Comparison of ENCODE assay signal across 1 cellular context in the genomic region with DNA sequence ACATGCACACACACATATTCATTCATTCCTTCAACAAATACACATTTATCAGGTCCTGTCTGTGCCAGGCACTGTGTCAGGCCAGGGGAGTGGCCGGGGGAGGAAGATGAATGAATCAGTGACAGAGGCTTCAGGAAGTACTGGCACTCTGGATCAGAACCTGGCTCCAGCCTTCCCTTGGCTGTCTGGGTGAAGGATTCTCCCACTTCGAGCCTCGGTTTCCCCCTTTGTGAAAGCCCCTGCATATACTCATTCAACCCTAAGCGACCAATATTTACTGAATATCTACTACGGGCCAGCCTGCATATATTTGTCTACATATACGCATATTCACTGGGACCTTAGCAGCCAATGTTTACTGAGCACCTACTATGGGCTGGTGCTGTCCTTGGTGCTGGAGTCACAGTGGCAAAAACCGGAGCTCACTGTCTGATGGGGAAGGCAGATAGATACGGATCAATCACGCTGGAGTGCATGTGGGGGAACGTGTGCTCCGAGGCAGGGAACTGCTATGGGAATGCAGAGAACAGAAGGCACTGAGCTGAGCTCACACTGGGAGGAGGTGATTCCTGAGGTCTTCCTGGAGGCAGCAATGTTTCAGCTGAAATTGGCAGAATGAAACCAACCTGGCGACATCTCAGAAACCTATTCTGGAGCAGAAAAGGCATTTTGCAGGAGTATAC.
A peak's percentile ranks its signal among the peaks of the same experiment; 100 is the strongest.
TF ChIP-seq lines count a peak whose summit lies in the region.

No MANE protein-coding gene starts in this region.

TF ChIP-seq in WTC11, 78 proteins besides CTCF, POLR2A, EP300 and RAD21 (continued from another document and continues in another):
- TF ChIP-seq, protein P1, sequence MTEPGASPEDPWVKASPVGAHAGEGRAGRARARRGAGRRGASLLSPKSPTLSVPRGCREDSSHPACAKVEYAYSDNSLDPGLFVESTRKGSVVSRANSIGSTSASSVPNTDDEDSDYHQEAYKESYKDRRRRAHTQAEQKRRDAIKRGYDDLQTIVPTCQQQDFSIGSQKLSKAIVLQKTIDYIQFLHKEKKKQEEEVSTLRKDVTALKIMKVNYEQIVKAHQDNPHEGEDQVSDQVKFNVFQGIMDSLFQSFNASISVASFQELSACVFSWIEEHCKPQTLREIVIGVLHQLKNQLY (CRISPR knock-in tag; IDR thresholded peaks at IDR 0.05), result no peak
- TF ChIP-seq NFE2L1 (CRISPR knock-in tag; IDR thresholded peaks at IDR 0.05) (peak; percentile 37; the same call in 1 of the 2 replicates), FOXK1 (CRISPR knock-in tag; IDR thresholded peaks at IDR 0.05) (peak; percentile 81), GTF2I (CRISPR knock-in tag; conservative IDR thresholded peaks at IDR 0.05) (peak; percentile 92), JUN (CRISPR knock-in tag; IDR thresholded peaks at IDR 0.05) (no peak), TP53 (CRISPR knock-in tag; IDR thresholded peaks at IDR 0.05) (no peak), CBFB (CRISPR knock-in tag; IDR thresholded peaks at IDR 0.05; ENCODE audit: low read depth) (no peak), HMGA2 (CRISPR knock-in tag; IDR thresholded peaks at IDR 0.05) (no peak), ZNF317 (CRISPR knock-in tag; IDR thresholded peaks at IDR 0.05; ENCODE audit: borderline replicate concordance, low read depth) (no peak), MYBL2 (CRISPR knock-in tag; IDR thresholded peaks at IDR 0.05) (no peak), ZNF423 (CRISPR knock-in tag; IDR thresholded peaks at IDR 0.05) (no peak), FOXJ3 (CRISPR knock-in tag; IDR thresholded peaks at IDR 0.05; ENCODE audit: borderline replicate concordance) (peak; percentile 74; the same call in 1 of the 2 replicates), CREM (CRISPR knock-in tag; IDR thresholded peaks at IDR 0.05) (peak; percentile 48; the same call in 1 of the 2 replicates), MXD4 (CRISPR knock-in tag; IDR thresholded peaks at IDR 0.05; ENCODE audit: borderline replicate concordance) (no peak), JAZF1 (CRISPR knock-in tag; IDR thresholded peaks at IDR 0.05) (no peak), ZNF416 (CRISPR knock-in tag; IDR thresholded peaks at IDR 0.05) (no peak), RELA (CRISPR knock-in tag; IDR thresholded peaks at IDR 0.05; ENCODE audit: borderline replicate concordance) (no peak), ESRRA (CRISPR knock-in tag; IDR thresholded peaks at IDR 0.05; ENCODE audit: borderline replicate concordance) (peak; percentile 53; the same call in 1 of the 2 replicates), ZNF671 (CRISPR knock-in tag; IDR thresholded peaks at IDR 0.05) (no peak), NR1H2 (CRISPR knock-in tag; IDR thresholded peaks at IDR 0.05) (no peak), SMAD4 (CRISPR knock-in tag; IDR thresholded peaks at IDR 0.05) (peak; percentile 64; the same call in 1 of the 2 replicates), ZNF232 (CRISPR knock-in tag; IDR thresholded peaks at IDR 0.05) (peak; percentile 67; the same call in 1 of the 2 replicates), NFYB (CRISPR knock-in tag; conservative IDR thresholded peaks at IDR 0.05; ENCODE audit: low read depth) (no peak), SOX15 (CRISPR knock-in tag; IDR thresholded peaks at IDR 0.05) (no peak), PRRX2 (CRISPR knock-in tag; IDR thresholded peaks at IDR 0.05) (no peak)
- TF ChIP-seq, protein P2, sequence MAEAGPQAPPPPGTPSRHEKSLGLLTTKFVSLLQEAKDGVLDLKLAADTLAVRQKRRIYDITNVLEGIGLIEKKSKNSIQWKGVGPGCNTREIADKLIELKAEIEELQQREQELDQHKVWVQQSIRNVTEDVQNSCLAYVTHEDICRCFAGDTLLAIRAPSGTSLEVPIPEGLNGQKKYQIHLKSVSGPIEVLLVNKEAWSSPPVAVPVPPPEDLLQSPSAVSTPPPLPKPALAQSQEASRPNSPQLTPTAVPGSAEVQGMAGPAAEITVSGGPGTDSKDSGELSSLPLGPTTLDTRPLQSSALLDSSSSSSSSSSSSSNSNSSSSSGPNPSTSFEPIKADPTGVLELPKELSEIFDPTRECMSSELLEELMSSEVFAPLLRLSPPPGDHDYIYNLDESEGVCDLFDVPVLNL (CRISPR knock-in tag; IDR thresholded peaks at IDR 0.05; ENCODE audit: borderline replicate concordance, low read depth), result 0 out of 2 replicates have a peak, but pooled peaks have one; percentile 56
- TF ChIP-seq, protein P3, sequence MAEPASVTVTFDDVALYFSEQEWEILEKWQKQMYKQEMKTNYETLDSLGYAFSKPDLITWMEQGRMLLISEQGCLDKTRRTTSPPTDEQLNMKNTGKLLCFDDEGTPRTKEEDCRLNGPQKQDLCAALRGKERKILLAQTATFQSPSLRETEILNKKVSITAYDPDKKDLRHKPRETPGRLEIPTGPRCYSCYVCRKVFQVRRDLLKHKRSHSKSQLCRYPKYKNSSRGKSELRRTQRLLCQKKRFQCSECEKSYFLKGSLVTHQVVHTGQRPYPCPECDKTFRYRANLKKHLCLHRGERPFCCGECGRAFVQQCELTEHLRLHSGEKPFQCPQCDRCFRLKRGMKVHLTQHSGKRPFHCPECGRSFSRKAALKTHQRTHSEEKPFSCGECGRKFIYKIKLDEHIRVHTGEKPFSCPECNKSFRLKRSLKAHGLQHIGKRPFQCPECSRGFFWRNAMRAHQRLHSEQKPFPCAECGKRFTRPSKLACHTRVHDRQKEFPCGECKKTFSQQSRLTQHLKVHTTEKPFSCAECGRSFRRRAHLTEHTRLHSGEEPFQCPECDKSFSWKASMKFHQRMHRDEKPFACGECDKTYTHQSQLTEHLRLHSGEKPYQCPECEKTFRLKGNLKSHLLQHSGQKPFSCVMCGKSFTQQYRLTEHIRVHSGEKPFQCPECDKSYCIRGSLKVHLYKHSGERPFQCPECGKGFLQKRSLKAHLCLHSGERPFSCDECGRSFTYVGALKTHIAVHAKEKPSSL (CRISPR knock-in tag; conservative IDR thresholded peaks at IDR 0.05), result no peak
- TF ChIP-seq, protein P4, sequence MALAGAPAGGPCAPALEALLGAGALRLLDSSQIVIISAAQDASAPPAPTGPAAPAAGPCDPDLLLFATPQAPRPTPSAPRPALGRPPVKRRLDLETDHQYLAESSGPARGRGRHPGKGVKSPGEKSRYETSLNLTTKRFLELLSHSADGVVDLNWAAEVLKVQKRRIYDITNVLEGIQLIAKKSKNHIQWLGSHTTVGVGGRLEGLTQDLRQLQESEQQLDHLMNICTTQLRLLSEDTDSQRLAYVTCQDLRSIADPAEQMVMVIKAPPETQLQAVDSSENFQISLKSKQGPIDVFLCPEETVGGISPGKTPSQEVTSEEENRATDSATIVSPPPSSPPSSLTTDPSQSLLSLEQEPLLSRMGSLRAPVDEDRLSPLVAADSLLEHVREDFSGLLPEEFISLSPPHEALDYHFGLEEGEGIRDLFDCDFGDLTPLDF (CRISPR knock-in tag; IDR thresholded peaks at IDR 0.05), result no peak
- TF ChIP-seq, protein P5, sequence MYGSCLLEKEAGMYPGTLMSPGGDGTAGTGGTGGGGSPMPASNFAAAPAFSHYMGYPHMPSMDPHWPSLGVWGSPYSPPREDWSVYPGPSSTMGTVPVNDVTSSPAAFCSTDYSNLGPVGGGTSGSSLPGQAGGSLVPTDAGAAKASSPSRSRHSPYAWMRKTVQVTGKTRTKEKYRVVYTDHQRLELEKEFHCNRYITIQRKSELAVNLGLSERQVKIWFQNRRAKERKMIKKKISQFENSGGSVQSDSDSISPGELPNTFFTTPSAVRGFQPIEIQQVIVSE (CRISPR knock-in tag; IDR thresholded peaks at IDR 0.05; ENCODE audit: borderline replicate concordance), result no peak
- TF ChIP-seq, protein P6, sequence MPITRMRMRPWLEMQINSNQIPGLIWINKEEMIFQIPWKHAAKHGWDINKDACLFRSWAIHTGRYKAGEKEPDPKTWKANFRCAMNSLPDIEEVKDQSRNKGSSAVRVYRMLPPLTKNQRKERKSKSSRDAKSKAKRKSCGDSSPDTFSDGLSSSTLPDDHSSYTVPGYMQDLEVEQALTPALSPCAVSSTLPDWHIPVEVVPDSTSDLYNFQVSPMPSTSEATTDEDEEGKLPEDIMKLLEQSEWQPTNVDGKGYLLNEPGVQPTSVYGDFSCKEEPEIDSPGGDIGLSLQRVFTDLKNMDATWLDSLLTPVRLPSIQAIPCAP (CRISPR knock-in tag; IDR thresholded peaks at IDR 0.05), result peak; percentile 45; the same call in 1 of the 2 replicates
- TF ChIP-seq, protein P7, sequence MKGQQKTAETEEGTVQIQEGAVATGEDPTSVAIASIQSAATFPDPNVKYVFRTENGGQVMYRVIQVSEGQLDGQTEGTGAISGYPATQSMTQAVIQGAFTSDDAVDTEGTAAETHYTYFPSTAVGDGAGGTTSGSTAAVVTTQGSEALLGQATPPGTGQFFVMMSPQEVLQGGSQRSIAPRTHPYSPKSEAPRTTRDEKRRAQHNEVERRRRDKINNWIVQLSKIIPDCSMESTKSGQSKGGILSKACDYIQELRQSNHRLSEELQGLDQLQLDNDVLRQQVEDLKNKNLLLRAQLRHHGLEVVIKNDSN (CRISPR knock-in tag; IDR thresholded peaks at IDR 0.05), result no peak; the same call in 1 of the 2 replicates
- TF ChIP-seq, protein P8, sequence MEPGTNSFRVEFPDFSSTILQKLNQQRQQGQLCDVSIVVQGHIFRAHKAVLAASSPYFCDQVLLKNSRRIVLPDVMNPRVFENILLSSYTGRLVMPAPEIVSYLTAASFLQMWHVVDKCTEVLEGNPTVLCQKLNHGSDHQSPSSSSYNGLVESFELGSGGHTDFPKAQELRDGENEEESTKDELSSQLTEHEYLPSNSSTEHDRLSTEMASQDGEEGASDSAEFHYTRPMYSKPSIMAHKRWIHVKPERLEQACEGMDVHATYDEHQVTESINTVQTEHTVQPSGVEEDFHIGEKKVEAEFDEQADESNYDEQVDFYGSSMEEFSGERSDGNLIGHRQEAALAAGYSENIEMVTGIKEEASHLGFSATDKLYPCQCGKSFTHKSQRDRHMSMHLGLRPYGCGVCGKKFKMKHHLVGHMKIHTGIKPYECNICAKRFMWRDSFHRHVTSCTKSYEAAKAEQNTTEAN (CRISPR knock-in tag; IDR thresholded peaks at IDR 0.05), result no peak
- TF ChIP-seq, protein P9, sequence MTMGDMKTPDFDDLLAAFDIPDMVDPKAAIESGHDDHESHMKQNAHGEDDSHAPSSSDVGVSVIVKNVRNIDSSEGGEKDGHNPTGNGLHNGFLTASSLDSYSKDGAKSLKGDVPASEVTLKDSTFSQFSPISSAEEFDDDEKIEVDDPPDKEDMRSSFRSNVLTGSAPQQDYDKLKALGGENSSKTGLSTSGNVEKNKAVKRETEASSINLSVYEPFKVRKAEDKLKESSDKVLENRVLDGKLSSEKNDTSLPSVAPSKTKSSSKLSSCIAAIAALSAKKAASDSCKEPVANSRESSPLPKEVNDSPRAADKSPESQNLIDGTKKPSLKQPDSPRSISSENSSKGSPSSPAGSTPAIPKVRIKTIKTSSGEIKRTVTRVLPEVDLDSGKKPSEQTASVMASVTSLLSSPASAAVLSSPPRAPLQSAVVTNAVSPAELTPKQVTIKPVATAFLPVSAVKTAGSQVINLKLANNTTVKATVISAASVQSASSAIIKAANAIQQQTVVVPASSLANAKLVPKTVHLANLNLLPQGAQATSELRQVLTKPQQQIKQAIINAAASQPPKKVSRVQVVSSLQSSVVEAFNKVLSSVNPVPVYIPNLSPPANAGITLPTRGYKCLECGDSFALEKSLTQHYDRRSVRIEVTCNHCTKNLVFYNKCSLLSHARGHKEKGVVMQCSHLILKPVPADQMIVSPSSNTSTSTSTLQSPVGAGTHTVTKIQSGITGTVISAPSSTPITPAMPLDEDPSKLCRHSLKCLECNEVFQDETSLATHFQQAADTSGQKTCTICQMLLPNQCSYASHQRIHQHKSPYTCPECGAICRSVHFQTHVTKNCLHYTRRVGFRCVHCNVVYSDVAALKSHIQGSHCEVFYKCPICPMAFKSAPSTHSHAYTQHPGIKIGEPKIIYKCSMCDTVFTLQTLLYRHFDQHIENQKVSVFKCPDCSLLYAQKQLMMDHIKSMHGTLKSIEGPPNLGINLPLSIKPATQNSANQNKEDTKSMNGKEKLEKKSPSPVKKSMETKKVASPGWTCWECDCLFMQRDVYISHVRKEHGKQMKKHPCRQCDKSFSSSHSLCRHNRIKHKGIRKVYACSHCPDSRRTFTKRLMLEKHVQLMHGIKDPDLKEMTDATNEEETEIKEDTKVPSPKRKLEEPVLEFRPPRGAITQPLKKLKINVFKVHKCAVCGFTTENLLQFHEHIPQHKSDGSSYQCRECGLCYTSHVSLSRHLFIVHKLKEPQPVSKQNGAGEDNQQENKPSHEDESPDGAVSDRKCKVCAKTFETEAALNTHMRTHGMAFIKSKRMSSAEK (CRISPR knock-in tag; IDR thresholded peaks at IDR 0.05; ENCODE audit: borderline replicate concordance), result no peak
- TF ChIP-seq, protein P10, sequence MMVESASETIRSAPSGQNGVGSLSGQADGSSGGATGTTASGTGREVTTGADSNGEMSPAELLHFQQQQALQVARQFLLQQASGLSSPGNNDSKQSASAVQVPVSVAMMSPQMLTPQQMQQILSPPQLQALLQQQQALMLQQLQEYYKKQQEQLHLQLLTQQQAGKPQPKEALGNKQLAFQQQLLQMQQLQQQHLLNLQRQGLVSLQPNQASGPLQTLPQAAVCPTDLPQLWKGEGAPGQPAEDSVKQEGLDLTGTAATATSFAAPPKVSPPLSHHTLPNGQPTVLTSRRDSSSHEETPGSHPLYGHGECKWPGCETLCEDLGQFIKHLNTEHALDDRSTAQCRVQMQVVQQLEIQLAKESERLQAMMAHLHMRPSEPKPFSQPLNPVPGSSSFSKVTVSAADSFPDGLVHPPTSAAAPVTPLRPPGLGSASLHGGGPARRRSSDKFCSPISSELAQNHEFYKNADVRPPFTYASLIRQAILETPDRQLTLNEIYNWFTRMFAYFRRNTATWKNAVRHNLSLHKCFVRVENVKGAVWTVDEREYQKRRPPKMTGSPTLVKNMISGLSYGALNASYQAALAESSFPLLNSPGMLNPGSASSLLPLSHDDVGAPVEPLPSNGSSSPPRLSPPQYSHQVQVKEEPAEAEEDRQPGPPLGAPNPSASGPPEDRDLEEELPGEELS (CRISPR knock-in tag; IDR thresholded peaks at IDR 0.05), result peak; percentile 85
- TF ChIP-seq, protein P11, sequence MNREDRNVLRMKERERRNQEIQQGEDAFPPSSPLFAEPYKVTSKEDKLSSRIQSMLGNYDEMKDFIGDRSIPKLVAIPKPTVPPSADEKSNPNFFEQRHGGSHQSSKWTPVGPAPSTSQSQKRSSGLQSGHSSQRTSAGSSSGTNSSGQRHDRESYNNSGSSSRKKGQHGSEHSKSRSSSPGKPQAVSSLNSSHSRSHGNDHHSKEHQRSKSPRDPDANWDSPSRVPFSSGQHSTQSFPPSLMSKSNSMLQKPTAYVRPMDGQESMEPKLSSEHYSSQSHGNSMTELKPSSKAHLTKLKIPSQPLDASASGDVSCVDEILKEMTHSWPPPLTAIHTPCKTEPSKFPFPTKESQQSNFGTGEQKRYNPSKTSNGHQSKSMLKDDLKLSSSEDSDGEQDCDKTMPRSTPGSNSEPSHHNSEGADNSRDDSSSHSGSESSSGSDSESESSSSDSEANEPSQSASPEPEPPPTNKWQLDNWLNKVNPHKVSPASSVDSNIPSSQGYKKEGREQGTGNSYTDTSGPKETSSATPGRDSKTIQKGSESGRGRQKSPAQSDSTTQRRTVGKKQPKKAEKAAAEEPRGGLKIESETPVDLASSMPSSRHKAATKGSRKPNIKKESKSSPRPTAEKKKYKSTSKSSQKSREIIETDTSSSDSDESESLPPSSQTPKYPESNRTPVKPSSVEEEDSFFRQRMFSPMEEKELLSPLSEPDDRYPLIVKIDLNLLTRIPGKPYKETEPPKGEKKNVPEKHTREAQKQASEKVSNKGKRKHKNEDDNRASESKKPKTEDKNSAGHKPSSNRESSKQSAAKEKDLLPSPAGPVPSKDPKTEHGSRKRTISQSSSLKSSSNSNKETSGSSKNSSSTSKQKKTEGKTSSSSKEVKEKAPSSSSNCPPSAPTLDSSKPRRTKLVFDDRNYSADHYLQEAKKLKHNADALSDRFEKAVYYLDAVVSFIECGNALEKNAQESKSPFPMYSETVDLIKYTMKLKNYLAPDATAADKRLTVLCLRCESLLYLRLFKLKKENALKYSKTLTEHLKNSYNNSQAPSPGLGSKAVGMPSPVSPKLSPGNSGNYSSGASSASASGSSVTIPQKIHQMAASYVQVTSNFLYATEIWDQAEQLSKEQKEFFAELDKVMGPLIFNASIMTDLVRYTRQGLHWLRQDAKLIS (CRISPR knock-in tag; IDR thresholded peaks at IDR 0.05; ENCODE audit: borderline replicate concordance), result no peak
